19 cellular contexts compared by ENCODE assay signal in the genomic region with DNA sequence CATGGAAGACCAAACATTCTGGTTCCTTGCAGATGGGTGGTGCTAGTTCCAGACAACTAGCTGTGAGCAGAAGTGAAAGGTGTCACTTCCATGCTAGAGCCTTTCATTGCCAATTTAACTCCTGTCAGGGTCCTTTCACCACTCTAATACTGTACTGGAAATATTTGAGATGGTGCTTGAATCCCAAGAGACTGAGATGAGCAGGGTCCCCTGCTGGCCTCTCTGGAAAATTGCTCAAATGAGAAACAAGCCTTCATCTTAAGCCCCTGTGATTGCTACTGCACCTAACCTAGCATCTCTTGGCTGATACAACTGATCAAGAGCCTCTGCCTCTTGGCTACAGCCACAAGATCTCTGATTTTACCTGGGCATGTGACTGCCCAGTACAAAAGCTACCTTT. TPM values are rescaled to one million over a fixed set of nuclear protein-coding genes. Genes with fewer than 3 reads are reported as not detected.
DNase-seq lines count a peak whose midpoint lies in the region; ATAC-seq, FAIRE-seq and TF ChIP-seq lines count a peak whose summit lies in the region.
"Had no signal": no experiment of that assay in that cellular context is flagged by ENCODE, and none has a peak within 500 bp of the region (broad histone marks: within the 10 kb centered on the region; RNA-seq: fewer than 3 reads in every experiment).

No MANE protein-coding gene starts in this region.

- H3K27ac ChIP-seq in C4-2B (no peak overlapping the region), H9 (ENCODE audit: insufficient read length, low read depth, low read length) (no peak overlapping the region), sigmoid colon (no peak overlapping the region)
- H3K27ac ChIP-seq: spleen had no signal

- H2AFZ ChIP-seq in H9 (ENCODE audit: low read length): no peak overlapping the region

- no peaks in the 10 kb centered on the region for H3K23me2 ChIP-seq in H9 (ENCODE audit: insufficient read length, low read depth, low read length, poor library complexity, severe bottlenecking)

- H2AK5ac ChIP-seq in H9 (ENCODE audit: insufficient read length, low read length): no peak overlapping the region

- no peaks in the 10 kb centered on the region for H3K9me3 Mint-ChIP-seq in H9
- H3K9me3 Mint-ChIP-seq: activated B cell treated with CpG ODN at 0.5 μM for 24 hours; effector memory CD8-positive, alpha-beta T cell had no signal

- no peak overlapping the region for H3K4me2 ChIP-seq in H9 (ENCODE audit: insufficient read depth, insufficient read length, low read length)

- H3K79me1 ChIP-seq in H9 (ENCODE audit: insufficient read depth, low read depth, low read length, poor library complexity, severe bottlenecking): no peaks in the 10 kb centered on the region

- no peaks in the 10 kb centered on the region for H3K79me2 ChIP-seq in H9 (ENCODE audit: insufficient read depth, low read length)

- H3K9ac ChIP-seq in H9 (ENCODE audit: extremely low read depth, insufficient read length, low read length): no peak overlapping the region

- no peaks in the 10 kb centered on the region for H3K4me1 ChIP-seq in H9 (ENCODE audit: insufficient read depth, low read length)
- no peaks in the 10 kb centered on the region for H3K4me1 ChIP-seq in sigmoid colon
- H3K4me1 ChIP-seq: spleen had no signal

- TF ChIP-seq POLR2A in sigmoid colon (IDR thresholded peaks at IDR 0.05): no peak

- no peak overlapping the region for H3K18ac ChIP-seq in H9 (ENCODE audit: insufficient read length, low read depth, low read length)

- H2BK12ac ChIP-seq in H9 (ENCODE audit: insufficient read length, low read depth, low read length): no peak overlapping the region

- H3K9me3 ChIP-seq in H9 (ENCODE audit: control insufficient read depth, low read depth, low read length): no peaks in the 10 kb centered on the region
- peaks cover 0 to 6% (median 0%) of the 10 kb centered on the region in 4 donors for H3K9me3 ChIP-seq in sigmoid colon

- peaks cover 56% of the 10 kb centered on the region for H3K27me3 Mint-ChIP-seq in H9 (ENCODE audit: low read depth)

- TF ChIP-seq CTCF in C4-2B (conservative IDR thresholded peaks at IDR 0.05) (peak; percentile 26), H9 (conservative IDR thresholded peaks at IDR 0.05) (peak; percentile 45; the same call in 2 of the 3 replicates), sigmoid colon (IDR thresholded peaks at IDR 0.05) (no peak)

- FAIRE-seq in RCC 7860 (lab: Jason Lieb, UNC): no peak
- FAIRE-seq: kidney had no signal

- H3K4ac ChIP-seq in H9 (ENCODE audit: low read depth, low read length): no peak overlapping the region

- ATAC-seq in SK-N-SH treated with all-trans-retinoic acid at 6 μM for 48 hours (0 out of 3 replicates have a peak, but pooled peaks have one; percentile 38), GM18517 (IDR thresholded peaks at IDR 0.05; ENCODE audit: unreplicated experiment) (no peak)
- ATAC-seq in stimulated activated naive CD8-positive, alpha-beta T cell treated with anti-CD3 and anti-CD28 coated beads, Interleukin-15, Interleukin-2, amounts not matched to agents 100 U/mL and 50 U/mL, for 24 hours: no peak
- ATAC-seq: activated CD8-positive, alpha-beta memory T cell treated with anti-CD3 and anti-CD28 coated beads, Interleukin-2, amount 10 ng/mL, durations not matched to agents 7 days and 5 days; effector memory CD8-positive, alpha-beta T cell had no signal

- no peak overlapping the region for H2BK20ac ChIP-seq in H9 (ENCODE audit: low read depth, low read length, poor library complexity, severe bottlenecking)

- no peaks in the 10 kb centered on the region for H4K20me1 ChIP-seq in H9 (ENCODE audit: control insufficient read depth, insufficient read depth, insufficient read length)

- H3K4me3 Mint-ChIP-seq in H9: no peak overlapping the region
- H3K4me3 Mint-ChIP-seq: activated B cell treated with CpG ODN at 0.5 μM for 24 hours; activated CD8-positive, alpha-beta memory T cell treated with anti-CD3 and anti-CD28 coated beads, Interleukin-2, amount 10 ng/mL, durations not matched to agents 7 days and 5 days; B cell; effector memory CD8-positive, alpha-beta T cell had no signal

- no peak overlapping the region for H2BK120ac ChIP-seq in H9 (ENCODE audit: low read depth, low read length, poor library complexity, severe bottlenecking)

- peak; percentile 18 for DNase-seq in H9
- DNase-seq in iris pigment epithelial cell (ENCODE audit: low read depth): peak; percentile 16
- DNase-seq in stimulated activated naive CD8-positive, alpha-beta T cell treated with anti-CD3 and anti-CD28 coated beads, Interleukin-15, Interleukin-2, amounts not matched to agents 100 U/mL and 50 U/mL, for 24 hours: no peak
- no peak for DNase-seq in sigmoid colon
- no peak for DNase-seq in RCC 7860 (ENCODE audit: low spot score)
- DNase-seq: activated B cell treated with CpG ODN at 0.5 μM for 24 hours; activated CD8-positive, alpha-beta memory T cell treated with anti-CD3 and anti-CD28 coated beads, Interleukin-2, amount 10 ng/mL, durations not matched to agents 7 days and 5 days; activated naive CD4-positive, alpha-beta T cell treated with Interleukin-2 at 50 U/mL for 16 hours; DMS79 treated with DMSO at 0.1 percent for 48 hours; effector memory CD8-positive, alpha-beta T cell; kidney; midbrain; NCI-H1105; nucleus accumbens; spleen had no signal

- H3K23ac ChIP-seq in H9 (ENCODE audit: insufficient read length, low read depth, low read length): no peak overlapping the region

- no peaks in the 10 kb centered on the region for H3K36me3 Mint-ChIP-seq in H9 (ENCODE audit: insufficient read depth in 1 of 3, low read depth in 3 of 3)
- H3K36me3 Mint-ChIP-seq: activated CD8-positive, alpha-beta memory T cell treated with anti-CD3 and anti-CD28 coated beads, Interleukin-2, amount 10 ng/mL, durations not matched to agents 7 days and 5 days had no signal

- H2BK15ac ChIP-seq in H9 (ENCODE audit: low read depth, low read length): no peak overlapping the region

- H3K4me1 Mint-ChIP-seq in H9: 0 out of 4 replicates have a peak, but pooled peaks cover 0 to 3% of the 10 kb centered on the region in 2 experiments
- H3K4me1 Mint-ChIP-seq: activated B cell treated with CpG ODN at 0.5 μM for 24 hours, B cell had no signal

- no peaks in the 10 kb centered on the region for H3K36me3 ChIP-seq in sigmoid colon
- H3K36me3 ChIP-seq: spleen had no signal

- intact Hi-C loops in sigmoid colon (cut with DNase I): no loop called here

- H3K56ac ChIP-seq in H9 (ENCODE audit: insufficient read length, low read depth, low read length): no peak overlapping the region

- H2BK5ac ChIP-seq in H9 (ENCODE audit: insufficient read length, low read length): no peak overlapping the region

- H3K27ac Mint-ChIP-seq in H9: no peak overlapping the region
- H3K27ac Mint-ChIP-seq: activated B cell treated with CpG ODN at 0.5 μM for 24 hours; activated CD8-positive, alpha-beta memory T cell treated with anti-CD3 and anti-CD28 coated beads, Interleukin-2, amount 10 ng/mL, durations not matched to agents 7 days and 5 days; B cell; effector memory CD8-positive, alpha-beta T cell had no signal

- no peak overlapping the region for H3K14ac ChIP-seq in H9 (ENCODE audit: insufficient read depth, low read length)

- H3K27me3 ChIP-seq in H9 (ENCODE audit: insufficient read depth, low read length) (no peaks in the 10 kb centered on the region), sigmoid colon (peaks cover 0 to 28% (median 0%) of the 10 kb centered on the region in 3 donors)

- H4K5ac ChIP-seq in H9 (ENCODE audit: insufficient read length, low read depth, low read length): no peak overlapping the region

- H3K4me3 ChIP-seq in sigmoid colon: no peak overlapping the region
- H3K4me3 ChIP-seq: spleen had no signal

- H4K8ac ChIP-seq in H9 (replicated peaks; ENCODE audit: insufficient read length, low read depth, low read length): no peak overlapping the region

- no peak for TF ChIP-seq EP300 in sigmoid colon (IDR thresholded peaks at IDR 0.05)

- H3T11ph ChIP-seq in H9 (ENCODE audit: low read length): no peak overlapping the region

- H4K91ac ChIP-seq in H9 (ENCODE audit: insufficient read length, low read depth, low read length): no peak overlapping the region

TF ChIP-seq in SK-N-SH treated with all-trans-retinoic acid at 6 μM for 48 hours, 23 proteins besides CTCF, POLR2A, EP300 and RAD21:
- TF ChIP-seq ZNF8 (CRISPR knock-in tag; IDR thresholded peaks at IDR 0.05): no peak

RNA-seq across cellular contexts. Expression of gene VAC14, which starts 7.4 kb away (rescaled TPM):
- total RNA-seq in H9 (2021) (47.7 and 49.9 TPM in 2 replicates), sigmoid colon (10 to 100 TPM; 18.4 to 36.0 (median 21.2) TPM)
- polyA plus RNA-seq in sigmoid colon: 10 to 100 TPM; 16.8 to 36.2 (median 22.9) TPM

Comparison
In these comparisons a context has a peak if more than half of its experiments do, and no peak if none do; other contexts are left out.
1. CTCF ChIP-seq: peak in C4-2B (single experiment) and H9 (single experiment); none in sigmoid colon (0 of 4).
2. DNase-seq: peak in H9 (single experiment) and iris pigment epithelial cell (single experiment); none in stimulated activated naive CD8-positive, alpha-beta T cell treated with anti-CD3 and anti-CD28 coated beads, Interleukin-15, Interleukin-2, amounts not matched to agents 100 U/mL and 50 U/mL, for 24 hours (single experiment), sigmoid colon (single experiment) and RCC 7860 (single experiment).